7 cellular contexts compared by ENCODE assay signal in genomic region chr6:57535994-57536393, GRCh38.
DNase-seq lines count a peak whose midpoint lies in the region; ATAC-seq and TF ChIP-seq lines count a peak whose summit lies in the region.
"Not testable (repeated sequence)": the region's sequence is repeated elsewhere in the genome, so short reads cannot be mapped to it uniquely, and the experiment has no call there.

No MANE protein-coding gene starts in this region.

- not testable (repeated sequence) for H2AFZ ChIP-seq in MM.1S (ENCODE audit: low read length)

- not testable (repeated sequence) for H3K9me2 ChIP-seq in MM.1S (replicated peaks; ENCODE audit: insufficient read depth, low read length)

- not testable (repeated sequence) for H3F3A ChIP-seq in MM.1S (ENCODE audit: insufficient read depth, low read length)

- H3K4me1 ChIP-seq in MM.1S (ENCODE audit: low read length); RWPE2 (ENCODE audit: insufficient read depth, poor library complexity, severe bottlenecking): not testable (repeated sequence)

- not testable (repeated sequence) for H3K36me3 ChIP-seq in MM.1S (replicated peaks; ENCODE audit: insufficient read depth, low read length); RWPE2 (ENCODE audit: low read depth)

- H3K27ac ChIP-seq in MM.1S (ENCODE audit: low read length); RWPE2 (ENCODE audit: poor library complexity, severe bottlenecking): not testable (repeated sequence)

- H3K27me3 ChIP-seq in MM.1S (replicated peaks; ENCODE audit: insufficient read depth, low read length); RWPE2 (ENCODE audit: insufficient read depth, poor library complexity, severe bottlenecking): not testable (repeated sequence)

- H3K4me3 ChIP-seq in MM.1S (ENCODE audit: low read length); RWPE2 (ENCODE audit: severe bottlenecking): not testable (repeated sequence)

- not testable (repeated sequence) for H3K9ac ChIP-seq in MM.1S (ENCODE audit: low read length)

- H3K9me3 ChIP-seq in MM.1S (replicated peaks; ENCODE audit: insufficient read depth, low read length); RWPE2 (ENCODE audit: severe bottlenecking): not testable (repeated sequence)

- TF ChIP-seq CTCF in MM.1S (IDR thresholded peaks at IDR 0.05; ENCODE audit: low read length) (peak; percentile 31), RWPE2 (IDR thresholded peaks at IDR 0.05; ENCODE audit: poor library complexity, severe bottlenecking) (peak; percentile 47)

- H3K79me2 ChIP-seq in MM.1S (ENCODE audit: low read length), result not testable (repeated sequence)

- DNase-seq in GDM1 (lab: John Stamatoyannopoulos, UW) (peak; percentile 31), dedifferentiated amniotic fluid mesenchymal stem cell (ENCODE audit: extremely low spot score) (peak; percentile 52), kidney tubule cell (ENCODE audit: low spot score) (peak; percentile 51)
- DNase-seq in MM.1S; RWPE2 (ENCODE audit: low spot score): not testable (repeated sequence)

- H4K20me1 ChIP-seq in MM.1S (ENCODE audit: insufficient read depth, low read length), result not testable (repeated sequence)

- ATAC-seq in GM19395 (IDR thresholded peaks at IDR 0.05; ENCODE audit: unreplicated experiment) (peak; percentile 78), HG02870 (IDR thresholded peaks at IDR 0.05; ENCODE audit: unreplicated experiment) (peak; percentile 84), RWPE2 (ENCODE audit: low read depth) (0 out of 3 replicates have a peak, but pooled peaks have one; percentile 45)

- not testable (repeated sequence) for H3K4me2 ChIP-seq in MM.1S (ENCODE audit: low read depth, low read length)
